In the genomic region with DNA sequence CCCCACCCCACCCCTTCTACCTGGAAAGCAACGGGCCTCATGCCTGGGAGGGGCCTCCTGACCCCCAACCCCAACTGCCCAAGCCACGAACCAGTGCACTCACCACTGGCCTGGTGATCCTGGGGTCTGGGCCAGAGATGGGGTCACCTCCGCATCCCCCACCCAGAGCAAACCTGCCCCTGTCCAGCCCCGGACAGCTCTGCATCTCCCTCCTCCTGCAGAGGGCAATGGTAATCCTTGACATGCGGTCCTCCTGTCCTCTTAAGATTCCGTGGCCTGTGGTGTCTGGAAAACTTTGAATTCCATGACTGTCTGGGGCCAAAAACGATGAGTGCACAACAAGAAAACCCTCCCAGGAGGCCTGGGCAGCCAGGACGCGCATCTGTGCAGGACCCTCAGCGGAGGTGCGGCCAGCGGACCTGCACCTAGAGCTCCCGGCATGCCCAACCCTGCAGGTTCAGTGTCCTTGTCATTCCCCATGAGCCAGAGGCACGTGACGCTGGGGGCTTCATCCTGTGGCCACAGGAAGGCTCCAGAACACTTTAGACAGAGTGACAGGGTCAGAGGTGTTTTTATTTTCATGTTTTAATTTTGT, we compare ENCODE assay signal across 1 cellular context.
A peak's percentile ranks its signal among the peaks of the same experiment; 100 is the strongest.
TF ChIP-seq lines count a peak whose summit lies in the region.

No MANE protein-coding gene starts in this region.

TF ChIP-seq in K562, 482 proteins besides CTCF, POLR2A, EP300 and RAD21:
- no peak for TF ChIP-seq GATAD2B (IDR thresholded peaks at IDR 0.05; ENCODE audit: borderline replicate concordance)
- TF ChIP-seq ZNF311 (CRISPR knock-in tag; IDR thresholded peaks at IDR 0.05), result no peak
- TF ChIP-seq, protein P1, sequence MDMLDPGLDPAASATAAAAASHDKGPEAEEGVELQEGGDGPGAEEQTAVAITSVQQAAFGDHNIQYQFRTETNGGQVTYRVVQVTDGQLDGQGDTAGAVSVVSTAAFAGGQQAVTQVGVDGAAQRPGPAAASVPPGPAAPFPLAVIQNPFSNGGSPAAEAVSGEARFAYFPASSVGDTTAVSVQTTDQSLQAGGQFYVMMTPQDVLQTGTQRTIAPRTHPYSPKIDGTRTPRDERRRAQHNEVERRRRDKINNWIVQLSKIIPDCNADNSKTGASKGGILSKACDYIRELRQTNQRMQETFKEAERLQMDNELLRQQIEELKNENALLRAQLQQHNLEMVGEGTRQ (CRISPR knock-in tag; IDR thresholded peaks at IDR 0.05), result peak; percentile 38
- TF ChIP-seq, protein P2, sequence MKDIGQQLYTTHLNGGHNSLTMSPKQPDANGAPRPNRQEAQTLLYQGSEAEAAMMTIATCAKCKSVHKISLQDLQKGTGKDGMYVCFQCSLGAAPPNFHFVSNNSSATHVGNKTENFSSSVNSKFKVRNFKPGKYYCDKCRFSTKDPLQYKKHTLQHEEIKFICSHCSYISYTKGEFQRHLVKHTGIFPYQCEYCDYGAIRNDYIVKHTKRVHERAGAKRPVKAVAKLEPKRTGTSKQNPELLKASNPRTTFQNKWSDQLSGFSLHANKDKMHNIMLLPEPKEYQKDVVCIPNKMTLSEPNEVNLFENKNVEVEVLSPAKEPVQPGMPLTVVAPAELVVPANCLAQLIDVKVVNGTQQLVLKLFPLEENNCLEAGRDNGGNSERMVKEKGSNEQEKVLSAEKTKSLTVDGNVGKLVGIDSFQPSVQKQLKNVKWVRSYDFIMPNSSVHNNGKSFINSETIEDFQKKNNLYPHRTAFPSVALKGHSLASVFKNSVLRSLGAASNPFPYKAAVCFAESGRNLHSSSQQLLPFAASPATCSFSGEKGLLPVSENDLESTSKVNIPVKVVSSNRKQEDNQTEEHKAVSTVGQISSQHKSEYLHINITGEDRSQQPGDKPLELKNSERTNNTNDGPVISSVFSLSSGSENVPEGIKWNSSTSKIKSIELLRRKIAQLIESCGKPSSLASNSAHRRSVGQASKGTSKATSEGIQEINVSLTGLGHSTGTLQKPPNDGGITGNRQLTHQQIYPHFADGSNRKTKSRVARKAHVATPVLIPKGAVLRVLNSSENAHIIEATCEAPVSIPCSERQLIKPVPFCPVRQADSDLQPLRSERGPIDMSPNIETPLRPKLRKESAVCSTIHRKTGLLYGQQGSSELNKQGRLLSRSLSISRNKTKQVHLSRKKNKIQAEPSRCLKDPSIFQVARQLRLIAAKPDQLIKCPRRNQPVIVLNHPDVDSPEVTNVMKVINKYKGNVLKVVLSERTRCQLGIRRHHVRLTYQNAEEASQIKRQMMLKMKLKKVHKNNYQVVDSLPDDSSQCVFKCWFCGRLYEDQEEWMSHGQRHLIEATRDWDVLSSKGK (CRISPR knock-in tag; IDR thresholded peaks at IDR 0.05), result no peak
- TF ChIP-seq ZNF263 (CRISPR knock-in tag; IDR thresholded peaks at IDR 0.05; ENCODE audit: borderline replicate concordance), result peak; percentile 67; the same call in 1 of the 2 replicates
- TF ChIP-seq, protein P3, sequence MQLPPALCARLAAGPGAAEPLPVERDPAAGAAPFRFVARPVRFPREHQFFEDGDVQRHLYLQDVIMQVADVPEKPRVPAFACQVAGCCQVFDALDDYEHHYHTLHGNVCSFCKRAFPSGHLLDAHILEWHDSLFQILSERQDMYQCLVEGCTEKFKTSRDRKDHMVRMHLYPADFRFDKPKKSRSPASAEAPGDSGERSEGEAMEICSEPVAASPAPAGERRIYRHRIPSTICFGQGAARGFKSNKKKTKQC (CRISPR knock-in tag; IDR thresholded peaks at IDR 0.05), result no peak
